22 cellular contexts compared by ENCODE assay signal in genomic region chr6:123588546-123588895, GRCh38. TPM values are rescaled to one million over a fixed set of nuclear protein-coding genes. Genes with fewer than 3 reads are reported as not detected.
"Had no signal": no experiment of that assay in that cellular context is flagged by ENCODE, and none has a peak within 500 bp of the region (broad histone marks: within the 10 kb centered on the region; RNA-seq: fewer than 3 reads in every experiment).

No MANE protein-coding gene starts in this region.

- H3K27ac ChIP-seq: heart right ventricle, left lung, lower lobe of right lung, spleen, tibial artery, upper lobe of right lung, vagina had no signal

- ATAC-seq: left lung; lower lobe of right lung; sciatic nerve; stimulated activated memory B cell treated with anti-CD40 and anti-IgM and Interleukin-4, amounts not matched to agents 10 μg/mL and 1 μg/mL and 100 μg/mL, for 72 hours; upper lobe of right lung had no signal

- H3K27me3 ChIP-seq: heart right ventricle, left lung, spleen, tibial artery, upper lobe of right lung, vagina had no signal

- DNase-seq: foreskin melanocyte; heart right ventricle; hypothalamus; left lung; lower lobe of right lung; naive B cell; spleen; stimulated activated CD4-positive, alpha-beta T cell treated with anti-CD3 and anti-CD28 coated beads, Interleukin-15, amount 100 ng/mL, for 24 hours; stimulated activated CD4-positive, alpha-beta T cell treated with anti-CD3 and anti-CD28 coated beads, Interleukin-1b, Interleukin-23, amount 100 ng/mL, for 48 hours; stimulated activated CD4-positive, alpha-beta T cell treated with anti-CD3 and anti-CD28 coated beads, Interleukin-4, amount 100 ng/mL, for 24 hours; tibial artery; upper lobe of right lung had no signal

- H3K4me1 ChIP-seq: left lung, lower lobe of right lung, spleen, tibial artery, upper lobe of right lung, vagina had no signal

- H3K27ac Mint-ChIP-seq: dendritic cell treated with granulocyte-macrophage colony-stimulating factor and Interleukin-4, amounts not matched to agents 40 ng/mL and 50 ng/mL, for 4 days; memory B cell; naive B cell; nephron; stimulated activated memory B cell treated with anti-CD40 and anti-IgM and Interleukin-4, amounts not matched to agents 10 μg/mL and 1 μg/mL and 100 μg/mL, for 72 hours; stimulated activated naive CD8-positive, alpha-beta T cell treated with anti-CD3 and anti-CD28 coated beads, Interleukin-15, Interleukin-2, amounts not matched to agents 100 ng/mL and 50 ng/mL, for 24 hours had no signal

- H3K4me3 Mint-ChIP-seq: dendritic cell treated with granulocyte-macrophage colony-stimulating factor and Interleukin-4, amounts not matched to agents 40 ng/mL and 50 ng/mL, for 4 days; memory B cell; naive B cell; nephron; stimulated activated memory B cell treated with anti-CD40 and anti-IgM and Interleukin-4, amounts not matched to agents 10 μg/mL and 1 μg/mL and 100 μg/mL, for 72 hours; stimulated activated naive CD8-positive, alpha-beta T cell treated with anti-CD3 and anti-CD28 coated beads, Interleukin-15, Interleukin-2, amounts not matched to agents 100 ng/mL and 50 ng/mL, for 24 hours had no signal

- H3K27me3 Mint-ChIP-seq: dendritic cell treated with granulocyte-macrophage colony-stimulating factor and Interleukin-4, amounts not matched to agents 40 ng/mL and 50 ng/mL, for 4 days; memory B cell; naive B cell; stimulated activated memory B cell treated with anti-CD40 and anti-IgM and Interleukin-4, amounts not matched to agents 10 μg/mL and 1 μg/mL and 100 μg/mL, for 72 hours; stimulated activated naive CD8-positive, alpha-beta T cell treated with anti-CD3 and anti-CD28 coated beads, Interleukin-15, Interleukin-2, amounts not matched to agents 100 ng/mL and 50 ng/mL, for 24 hours had no signal

- H3K36me3 ChIP-seq: heart right ventricle, left lung, lower lobe of right lung, spleen, tibial artery, upper lobe of right lung, vagina had no signal

- H3K4me3 ChIP-seq: heart right ventricle, left lung, lower lobe of right lung, spleen, tibial artery, upper lobe of right lung, vagina had no signal

- H3K9me3 ChIP-seq: heart right ventricle, left lung, lower lobe of right lung, spleen, tibial artery, upper lobe of right lung, vagina had no signal

- H3K4me1 Mint-ChIP-seq: memory B cell; naive B cell; stimulated activated memory B cell treated with anti-CD40 and anti-IgM and Interleukin-4, amounts not matched to agents 10 μg/mL and 1 μg/mL and 100 μg/mL, for 72 hours had no signal

- H3K36me3 Mint-ChIP-seq: memory B cell; naive B cell; stimulated activated memory B cell treated with anti-CD40 and anti-IgM and Interleukin-4, amounts not matched to agents 10 μg/mL and 1 μg/mL and 100 μg/mL, for 72 hours had no signal

- H3K9me3 Mint-ChIP-seq: nephron had no signal

RNA-seq across cellular contexts. Expression of gene TRDN, which starts 48.2 kb away (rescaled TPM):
- total RNA-seq: glomerular endothelial cell, lower lobe of right lung, pulmonary artery endothelial cell, spleen, upper lobe of right lung, vagina had no signal
- polyA plus RNA-seq: keratinocyte had no signal
